ENCODE assay signal across 8 cellular contexts in genomic region chr12:96233941-96234461, GRCh38. TPM values are rescaled to one million over a fixed set of nuclear protein-coding genes. Genes with fewer than 3 reads are reported as not detected.
A peak's percentile ranks its signal among the peaks of the same experiment; 100 is the strongest.
DNase-seq lines count a peak whose midpoint lies in the region; ATAC-seq and TF ChIP-seq lines count a peak whose summit lies in the region.

No MANE protein-coding gene starts in this region.

- no peak overlapping the region for H2AFZ ChIP-seq in parathyroid adenoma

- peaks cover 0 to 2% (median 0%) of the 10 kb centered on the region in 7 donors for H3K9me3 Mint-ChIP-seq in CD4-positive, CD25-positive, alpha-beta regulatory T cell
- no peaks in the 10 kb centered on the region for H3K9me3 Mint-ChIP-seq in activated naive CD4-positive, alpha-beta T cell treated with anti-CD3 and anti-CD28 coated beads for 36 hours

- peaks cover 7 to 58% (median 42%) of the 10 kb centered on the region in 4 donors for H3K4me1 Mint-ChIP-seq in CD4-positive, CD25-positive, alpha-beta regulatory T cell
- H3K4me1 Mint-ChIP-seq in activated naive CD4-positive, alpha-beta T cell treated with anti-CD3 and anti-CD28 coated beads for 36 hours (ENCODE audit: low read depth), result peaks cover 46% of the 10 kb centered on the region

- H3K79me2 ChIP-seq in parathyroid adenoma, result peaks cover 4% of the 10 kb centered on the region

- H3K4me1 ChIP-seq in CD4-positive, CD25-positive, alpha-beta regulatory T cell (ENCODE audit: control insufficient read depth, insufficient read depth, low read length, poor library complexity, severe bottlenecking), result peaks cover 40% of the 10 kb centered on the region
- H3K4me1 ChIP-seq in foreskin keratinocyte, result peaks cover 2% of the 10 kb centered on the region
- no peaks in the 10 kb centered on the region for H3K4me1 ChIP-seq in parathyroid adenoma

- DNase-seq in CD4-positive, CD25-positive, alpha-beta regulatory T cell, result no peak
- DNase-seq in T1000 (lab: John Stamatoyannopoulos, UW) (peak; percentile 51), foreskin keratinocyte (no peak), ecto neural progenitor cell (ENCODE audit: low spot score) (no peak)
- DNase-seq in activated naive CD4-positive, alpha-beta T cell treated with anti-CD3 and anti-CD28 coated beads for 36 hours, result no peak

- H3K4me2 ChIP-seq in parathyroid adenoma (ENCODE audit: low read length), result no peak overlapping the region

- H3K27me3 ChIP-seq in CD4-positive, CD25-positive, alpha-beta regulatory T cell (ENCODE audit: control insufficient read depth, insufficient read depth, low read length), result no peaks in the 10 kb centered on the region
- H3K27me3 ChIP-seq in foreskin keratinocyte, result no peaks in the 10 kb centered on the region
- no peaks in the 10 kb centered on the region for H3K27me3 ChIP-seq in parathyroid adenoma (ENCODE audit: control insufficient read depth, insufficient read depth, low read length)

- intact Hi-C loops in activated naive CD4-positive, alpha-beta T cell treated with anti-CD3 and anti-CD28 coated beads for 36 hours (cut with micrococcal nuclease), result no loop called here

- no peak overlapping the region for H3K4me3 Mint-ChIP-seq in CD4-positive, CD25-positive, alpha-beta regulatory T cell
- H3K4me3 Mint-ChIP-seq in activated naive CD4-positive, alpha-beta T cell treated with anti-CD3 and anti-CD28 coated beads for 36 hours, result no peak overlapping the region

- H3K4me3 ChIP-seq in CD4-positive, CD25-positive, alpha-beta regulatory T cell (ENCODE audit: low read depth, low read length), result no peak overlapping the region
- no peak overlapping the region for H3K4me3 ChIP-seq in parathyroid adenoma (ENCODE audit: low read depth, low read length)

- H3K9ac ChIP-seq in parathyroid adenoma, result no peak overlapping the region

- no peak overlapping the region for H3K27ac ChIP-seq in CD4-positive, CD25-positive, alpha-beta regulatory T cell (ENCODE audit: insufficient read depth, low read length, poor library complexity, severe bottlenecking)
- H3K27ac ChIP-seq in foreskin keratinocyte, result no peak overlapping the region
- peak overlapping the region; percentile 70 for H3K27ac ChIP-seq in parathyroid adenoma

- peaks cover 25% of the 10 kb centered on the region for H3K36me3 Mint-ChIP-seq in CD4-positive, CD25-positive, alpha-beta regulatory T cell
- H3K36me3 Mint-ChIP-seq in activated naive CD4-positive, alpha-beta T cell treated with anti-CD3 and anti-CD28 coated beads for 36 hours (ENCODE audit: low read depth), result peaks cover 24% of the 10 kb centered on the region

- H3K27ac Mint-ChIP-seq in CD4-positive, CD25-positive, alpha-beta regulatory T cell, result peak overlapping the region in 2 of 3 donors; percentile 23 to 42
- no peak overlapping the region for H3K27ac Mint-ChIP-seq in activated naive CD4-positive, alpha-beta T cell treated with anti-CD3 and anti-CD28 coated beads for 36 hours

- no peak for TF ChIP-seq CTCF in foreskin keratinocyte (conservative IDR thresholded peaks at IDR 0.05)
- no peak for TF ChIP-seq CTCF in parathyroid adenoma (IDR thresholded peaks at IDR 0.05)

- no peaks in the 10 kb centered on the region for H3K9me3 ChIP-seq in CD4-positive, CD25-positive, alpha-beta regulatory T cell (ENCODE audit: control insufficient read depth in 2 of 2, low read length in 2 of 2)
- H3K9me3 ChIP-seq in parathyroid adenoma (ENCODE audit: control insufficient read depth, low read length), result no peaks in the 10 kb centered on the region

- peaks cover 30% of the 10 kb centered on the region for H3K36me3 ChIP-seq in CD4-positive, CD25-positive, alpha-beta regulatory T cell (ENCODE audit: control insufficient read depth, insufficient read depth, low read length)
- no peaks in the 10 kb centered on the region for H3K36me3 ChIP-seq in parathyroid adenoma (ENCODE audit: control insufficient read depth, insufficient read depth, low read length)

- H3K27me3 Mint-ChIP-seq in CD4-positive, CD25-positive, alpha-beta regulatory T cell, result no peaks in the 10 kb centered on the region
- no peaks in the 10 kb centered on the region for H3K27me3 Mint-ChIP-seq in activated naive CD4-positive, alpha-beta T cell treated with anti-CD3 and anti-CD28 coated beads for 36 hours (ENCODE audit: low read depth)

- no peak for ATAC-seq in CD4-positive, CD25-positive, alpha-beta regulatory T cell (ENCODE audit: low read depth in 2 of 2)
- ATAC-seq in foreskin keratinocyte (peak; percentile 37), HG03460 (IDR thresholded peaks at IDR 0.05; ENCODE audit: unreplicated experiment) (no peak), GM21526 (IDR thresholded peaks at IDR 0.05; ENCODE audit: low FRiP score, unreplicated experiment) (no peak)

- CTCF ChIA-PET in activated naive CD4-positive, alpha-beta T cell treated with anti-CD3 and anti-CD28 coated beads for 36 hours (lab: Charles Lee), result interaction anchor here (1.0 to 1.2 kb wide), 2 partner anchors 19 to 283 kb away, joined by 3 to 4 read pairs; no protein-coding TSS in a partner anchor

RNA-seq across cellular contexts. Expression of gene ELK3, which starts 39.8 kb away (rescaled TPM):
- total RNA-seq in CD4-positive, CD25-positive, alpha-beta regulatory T cell, result 84.7 TPM
- 10 to 100 TPM; 33.4 to 47.9 (median 38.3) TPM for polyA plus RNA-seq in CD4-positive, CD25-positive, alpha-beta regulatory T cell
- total RNA-seq in foreskin keratinocyte, result 82.5 and 87.1 TPM in 2 replicates
- polyA plus RNA-seq in foreskin keratinocyte, result 32.8 and 37.3 TPM in 2 replicates
- total RNA-seq in activated naive CD4-positive, alpha-beta T cell treated with anti-CD3 and anti-CD28 coated beads for 36 hours, result 10 to 100 TPM; 11.4 to 14.1 TPM
